Comparison of ENCODE assay signal across 9 cellular contexts in genomic region chr9:96027271-96028131, GRCh38.
A peak's percentile ranks its signal among the peaks of the same experiment; 100 is the strongest.
DNase-seq lines count a peak whose midpoint lies in the region; ATAC-seq lines count a peak whose summit lies in the region.
"Had no signal": no experiment of that assay in that cellular context is flagged by ENCODE, and none has a peak within 500 bp of the region (broad histone marks: within the 10 kb centered on the region; RNA-seq: fewer than 3 reads in every experiment).

No MANE protein-coding gene starts in this region.

- H3K4me1 Mint-ChIP-seq in CD4-positive, CD25-positive, alpha-beta regulatory T cell = peaks cover 0 to 34% (median 23%) of the 10 kb centered on the region in 4 donors
- peaks cover 29% of the 10 kb centered on the region for H3K4me1 Mint-ChIP-seq in activated naive CD4-positive, alpha-beta T cell treated with anti-CD3 and anti-CD28 coated beads, Interleukin-2, amount 10 ng/mL, durations not matched to agents 7 days and 5 days

- peak overlapping the region; percentile 38 for H2BK12ac ChIP-seq in trophoblast cell (ENCODE audit: low read length)

- peak overlapping the region; percentile 64 for H4K8ac ChIP-seq in trophoblast cell (ENCODE audit: low read depth, low read length)

- H3K4me3 ChIP-seq in CD4-positive, CD25-positive, alpha-beta regulatory T cell (ENCODE audit: low read depth, low read length) = no peak overlapping the region
- H3K4me3 ChIP-seq in trophoblast cell (ENCODE audit: low read depth, low read length) (peak overlapping the region; percentile 43), SJCRH30 (no peak overlapping the region)

- H3K27me3 ChIP-seq in CD4-positive, CD25-positive, alpha-beta regulatory T cell (ENCODE audit: control insufficient read depth, insufficient read depth, low read length) = peaks cover 26% of the 10 kb centered on the region
- peaks cover 8% of the 10 kb centered on the region for H3K27me3 ChIP-seq in trophoblast cell (ENCODE audit: insufficient read depth, low read length)
- H3K27me3 ChIP-seq in SJCRH30 = no peaks in the 10 kb centered on the region

- no peak overlapping the region for H3K23ac ChIP-seq in trophoblast cell (ENCODE audit: low read length)

- intact Hi-C loops in left ventricle myocardium superior (cut with micrococcal nuclease) = no loop called here

- H3K27me3 Mint-ChIP-seq in CD4-positive, CD25-positive, alpha-beta regulatory T cell = peaks cover 72% of the 10 kb centered on the region
- peaks cover 80% of the 10 kb centered on the region for H3K27me3 Mint-ChIP-seq in activated naive CD4-positive, alpha-beta T cell treated with anti-CD3 and anti-CD28 coated beads, Interleukin-2, amount 10 ng/mL, durations not matched to agents 7 days and 5 days

- no peaks in the 10 kb centered on the region for H3K9me3 ChIP-seq in CD4-positive, CD25-positive, alpha-beta regulatory T cell (ENCODE audit: control insufficient read depth in 2 of 2, low read length in 2 of 2)
- H3K9me3 ChIP-seq in trophoblast cell (ENCODE audit: insufficient read depth, low read depth, low read length) (peaks cover 9% of the 10 kb centered on the region), SJCRH30 (replicated peaks) (0 out of 2 replicates have a peak, but pooled peaks cover 3% of the 10 kb centered on the region)

- H3K27ac ChIP-seq in CD4-positive, CD25-positive, alpha-beta regulatory T cell (ENCODE audit: insufficient read depth, low read length, poor library complexity, severe bottlenecking) = no peak overlapping the region
- H3K27ac ChIP-seq in trophoblast cell (ENCODE audit: low read depth, low read length) (no peak overlapping the region), SJCRH30 (no peak overlapping the region)

- peak overlapping the region; percentile 5 for H2AK5ac ChIP-seq in trophoblast cell (ENCODE audit: low read length)

- H3K36me3 Mint-ChIP-seq in CD4-positive, CD25-positive, alpha-beta regulatory T cell = no peaks in the 10 kb centered on the region
- peaks cover 6% of the 10 kb centered on the region for H3K36me3 Mint-ChIP-seq in activated naive CD4-positive, alpha-beta T cell treated with anti-CD3 and anti-CD28 coated beads, Interleukin-2, amount 10 ng/mL, durations not matched to agents 7 days and 5 days

- peak overlapping the region; percentile 34 to 83 (median 62) for H3K4me3 Mint-ChIP-seq in CD4-positive, CD25-positive, alpha-beta regulatory T cell
- H3K4me3 Mint-ChIP-seq in activated naive CD4-positive, alpha-beta T cell treated with anti-CD3 and anti-CD28 coated beads, Interleukin-2, amount 10 ng/mL, durations not matched to agents 7 days and 5 days = peak overlapping the region; percentile 41

- H3K9me3 Mint-ChIP-seq in CD4-positive, CD25-positive, alpha-beta regulatory T cell = peaks cover 0 to 7% (median 0%) of the 10 kb centered on the region in 7 donors
- H3K9me3 Mint-ChIP-seq in activated naive CD4-positive, alpha-beta T cell treated with anti-CD3 and anti-CD28 coated beads, Interleukin-2, amount 10 ng/mL, durations not matched to agents 7 days and 5 days = no peaks in the 10 kb centered on the region

- DNase-seq in CD4-positive, CD25-positive, alpha-beta regulatory T cell = no peak
- DNase-seq in activated naive CD4-positive, alpha-beta T cell treated with anti-CD3 and anti-CD28 coated beads, Interleukin-2, amount 10 ng/mL, durations not matched to agents 7 days and 5 days = no peak
- DNase-seq in left ventricle myocardium superior (peak; percentile 49), trophoblast cell (no peak), NCI-H2107 (lab: John Stamatoyannopoulos, UW) (no peak), NCI-H2081 treated with DMSO at 0.1 percent for 48 hours (lab: John Stamatoyannopoulos, UW) (no peak), SJCRH30 (no peak)
- DNase-seq: Calu3 had no signal

- peak overlapping the region; percentile 21 for H3K18ac ChIP-seq in trophoblast cell (ENCODE audit: low read length)

- H3K27ac Mint-ChIP-seq in CD4-positive, CD25-positive, alpha-beta regulatory T cell = peak overlapping the region in 1 of 3 donors; percentile 55
- H3K27ac Mint-ChIP-seq in activated naive CD4-positive, alpha-beta T cell treated with anti-CD3 and anti-CD28 coated beads, Interleukin-2, amount 10 ng/mL, durations not matched to agents 7 days and 5 days = no peak overlapping the region

- WGBS in trophoblast cell (ENCODE audit: extremely low coverage, insufficient coverage, insufficient read length) = no CpG with 5 or more reads among the region's 71 CpGs

- no peak overlapping the region for H2BK5ac ChIP-seq in trophoblast cell (ENCODE audit: low read depth, low read length, poor library complexity)

- H2AFZ ChIP-seq in trophoblast cell (ENCODE audit: insufficient read depth, low read length, poor library complexity) = peak overlapping the region; percentile 37

- H3K14ac ChIP-seq in trophoblast cell (ENCODE audit: low read length) = peak overlapping the region; percentile 71

- peak overlapping the region; percentile 54 for H3K4me2 ChIP-seq in trophoblast cell (ENCODE audit: low read length)

- H2BK120ac ChIP-seq in trophoblast cell (ENCODE audit: insufficient read depth, low read length, poor library complexity) = peak overlapping the region; percentile 59

- no peaks in the 10 kb centered on the region for H3K36me3 ChIP-seq in CD4-positive, CD25-positive, alpha-beta regulatory T cell (ENCODE audit: control insufficient read depth, insufficient read depth, low read length)
- H3K36me3 ChIP-seq in trophoblast cell (ENCODE audit: control insufficient read depth in 1 of 2, insufficient read depth in 2 of 2, low read length in 2 of 2) = no peaks in the 10 kb centered on the region
- H3K36me3 ChIP-seq in SJCRH30 = no peaks in the 10 kb centered on the region

- no peak overlapping the region for H3K9ac ChIP-seq in trophoblast cell (ENCODE audit: low read length)

- H3K4me1 ChIP-seq in CD4-positive, CD25-positive, alpha-beta regulatory T cell (ENCODE audit: control insufficient read depth, insufficient read depth, low read length, poor library complexity, severe bottlenecking) = peaks cover 16% of the 10 kb centered on the region
- H3K4me1 ChIP-seq in trophoblast cell (ENCODE audit: control insufficient read depth in 1 of 2, insufficient read depth in 2 of 2, low read length in 2 of 2) = peaks cover 15 to 19% of the 10 kb centered on the region in 2 experiments
- H3K4me1 ChIP-seq in SJCRH30 = peaks cover 16% of the 10 kb centered on the region

- peak in 1 of 2 donors; percentile 4 for ATAC-seq in CD4-positive, CD25-positive, alpha-beta regulatory T cell (ENCODE audit: low read depth in 2 of 2)
- ATAC-seq in left ventricle myocardium superior = peak; percentile 61
- no peak for ATAC-seq in HG02981 (IDR thresholded peaks at IDR 0.05; ENCODE audit: unreplicated experiment)

- H4K12ac ChIP-seq in trophoblast cell (ENCODE audit: low read depth, low read length) = peak overlapping the region; percentile 40

- H3K79me2 ChIP-seq in trophoblast cell (ENCODE audit: control insufficient read depth, insufficient read depth, low read length, poor library complexity) = peaks cover 2% of the 10 kb centered on the region

- CTCF ChIA-PET in activated naive CD4-positive, alpha-beta T cell treated with anti-CD3 and anti-CD28 coated beads, Interleukin-2, amount 10 ng/mL, durations not matched to agents 7 days and 5 days (lab: Charles Lee) = no interaction called here

- H4K91ac ChIP-seq in trophoblast cell (ENCODE audit: low read depth, low read length) = peak overlapping the region; percentile 29

- H3K79me1 ChIP-seq in trophoblast cell (ENCODE audit: low read length) = peaks cover 9% of the 10 kb centered on the region

- H3K4ac ChIP-seq in trophoblast cell (ENCODE audit: low read depth, low read length) = no peak overlapping the region
